22 cellular contexts compared by ENCODE assay signal in genomic region chr9:135300346-135301141, GRCh38.
DNase-seq lines count a peak whose midpoint lies in the region; ATAC-seq, FAIRE-seq and TF ChIP-seq lines count a peak whose summit lies in the region.
"Had no signal": no experiment of that assay in that cellular context is flagged by ENCODE, and none has a peak within 500 bp of the region (broad histone marks: within the 10 kb centered on the region; RNA-seq: fewer than 3 reads in every experiment).

No MANE protein-coding gene starts in this region.

- FAIRE-seq in GM12892 (lab: Jason Lieb, UNC) = no peak
- FAIRE-seq: TTC549 had no signal

- H3K4me3 Mint-ChIP-seq in glutamatergic neuron (ENCODE audit: unreplicated experiment) = no peak overlapping the region
- no peak overlapping the region for H3K4me3 Mint-ChIP-seq in activated T-helper 17 cell treated with anti-CD3 and anti-CD28 coated beads, Interleukin-2, amount 50 U/mL, for 72 hours
- no peak overlapping the region for H3K4me3 Mint-ChIP-seq in WTC11
- H3K4me3 Mint-ChIP-seq: CD4-positive, CD25-positive, alpha-beta regulatory T cell; stimulated activated naive CD8-positive, alpha-beta T cell treated with anti-CD3 and anti-CD28 coated beads, Interleukin-15, Interleukin-2, amounts not matched to agents 100 ng/mL and 50 ng/mL, for 24 hours had no signal

- no peak overlapping the region for H3K27ac ChIP-seq in mesendoderm (ENCODE audit: low read depth, low read length)
- H3K27ac ChIP-seq: gastroesophageal sphincter, thyroid gland had no signal

- H3K79me1 ChIP-seq in mesendoderm (ENCODE audit: low read length) = no peaks in the 10 kb centered on the region

- H3K36me3 ChIP-seq in mesendoderm (ENCODE audit: control insufficient read depth, insufficient read depth, low read length) = no peaks in the 10 kb centered on the region
- H3K36me3 ChIP-seq: gastroesophageal sphincter, thyroid gland had no signal

- H2BK120ac ChIP-seq in mesendoderm (ENCODE audit: low read depth, low read length) = no peak overlapping the region

- no peak overlapping the region for H3K4me2 ChIP-seq in mesendoderm (ENCODE audit: low read length)

- no peak overlapping the region for H2AK5ac ChIP-seq in mesendoderm (ENCODE audit: low read length)

- CTCF ChIA-PET in WTC11 (lab: Charles Lee) = interaction anchor here (1.2 to 1.4 kb wide), 2 partner anchors 47 to 214 kb away, joined by 4 read pairs; no protein-coding TSS in a partner anchor

- no CpG with 5 or more reads among the region's 21 CpGs for WGBS in mesendoderm (ENCODE audit: extremely low coverage, insufficient coverage, low lambda C conversion rate)

- no peak overlapping the region for H2BK5ac ChIP-seq in mesendoderm (ENCODE audit: low read length)

- no peak overlapping the region for H3K4ac ChIP-seq in mesendoderm (ENCODE audit: low read depth, low read length)

- POLR2A ChIA-PET in WTC11 (lab: Charles Lee) = no interaction called here

- DNase-seq in D341Med (ENCODE audit: low spot score) = peak; percentile 53
- DNase-seq in GM03348 (ENCODE audit: low spot score) = peak; percentile 6
- peak; percentile 83 for DNase-seq in NCI-H69 (lab: John Stamatoyannopoulos, UW)
- DNase-seq in mesendoderm = peak; percentile 21
- DNase-seq in glutamatergic neuron = no peak
- no peak for DNase-seq in GM12892 (ENCODE audit: insufficient read length)
- DNase-seq in WTC11 (ENCODE audit: low spot score) = no peak
- DNase-seq: activated CD4-positive, alpha-beta T cell treated with anti-CD3 and anti-CD28 coated beads for 4 hours; CD4-positive, CD25-positive, alpha-beta regulatory T cell; DMS53; effector CD8-positive, alpha-beta T cell; NCI-H748 treated with DMSO at 0.1 percent for 48 hours; retina; SHP77; stimulated activated CD4-positive, alpha-beta T cell treated with anti-CD3 and anti-CD28 coated beads, Interleukin-4, amount 100 ng/mL, for 24 hours had no signal

- H3K18ac ChIP-seq in mesendoderm (ENCODE audit: low read length) = no peak overlapping the region

- TF ChIP-seq CTCF in glutamatergic neuron (IDR thresholded peaks at IDR 0.05; ENCODE audit: partially characterized antibody, unreplicated experiment) = no peak
- no peak for TF ChIP-seq CTCF in WTC11 (IDR thresholded peaks at IDR 0.05)

- H4K8ac ChIP-seq in mesendoderm (ENCODE audit: low read depth, low read length) = no peak overlapping the region

- H3K4me1 Mint-ChIP-seq in glutamatergic neuron (ENCODE audit: low read depth, unreplicated experiment) (peaks cover 14% of the 10 kb centered on the region), WTC11 (peaks cover 28% of the 10 kb centered on the region)
- H3K4me1 Mint-ChIP-seq in activated T-helper 17 cell treated with anti-CD3 and anti-CD28 coated beads, Interleukin-2, amount 50 U/mL, for 72 hours = no peaks in the 10 kb centered on the region

- H2BK15ac ChIP-seq in mesendoderm (replicated peaks; ENCODE audit: low read depth) = no peak overlapping the region

- H3K9me3 Mint-ChIP-seq in glutamatergic neuron (ENCODE audit: unreplicated experiment) (peaks cover 4% of the 10 kb centered on the region), WTC11 (peaks cover 12% of the 10 kb centered on the region)
- no peaks in the 10 kb centered on the region for H3K9me3 Mint-ChIP-seq in activated T-helper 17 cell treated with anti-CD3 and anti-CD28 coated beads, Interleukin-2, amount 50 U/mL, for 72 hours
- H3K9me3 Mint-ChIP-seq: activated T-helper 2 cell treated with anti-CD3 and anti-CD28 coated beads, Interferon-gamma antibody, Interleukin-2, Interleukin-4, amounts not matched to agents 10 μg/mL and 5 μg/mL and 100 μg/mL, durations not matched to agents 14 hours and 24 hours and 36 hours had no signal

- H3K4me1 ChIP-seq in mesendoderm (ENCODE audit: control insufficient read depth, low read depth, low read length) = peaks cover 6% of the 10 kb centered on the region
- H3K4me1 ChIP-seq: gastroesophageal sphincter had no signal

- H3K23ac ChIP-seq in mesendoderm (ENCODE audit: low read length) = no peak overlapping the region

- peaks cover 12% of the 10 kb centered on the region for H3K36me3 Mint-ChIP-seq in glutamatergic neuron (ENCODE audit: unreplicated experiment)
- no peaks in the 10 kb centered on the region for H3K36me3 Mint-ChIP-seq in activated T-helper 17 cell treated with anti-CD3 and anti-CD28 coated beads, Interleukin-2, amount 50 U/mL, for 72 hours (ENCODE audit: low read depth)
- no peaks in the 10 kb centered on the region for H3K36me3 Mint-ChIP-seq in WTC11
- H3K36me3 Mint-ChIP-seq: CD4-positive, CD25-positive, alpha-beta regulatory T cell had no signal

- peaks cover 8% of the 10 kb centered on the region for H3K27me3 Mint-ChIP-seq in glutamatergic neuron (ENCODE audit: unreplicated experiment)
- H3K27me3 Mint-ChIP-seq in activated T-helper 17 cell treated with anti-CD3 and anti-CD28 coated beads, Interleukin-2, amount 50 U/mL, for 72 hours = peaks cover 25% of the 10 kb centered on the region
- H3K27me3 Mint-ChIP-seq in WTC11 (ENCODE audit: low read depth) = no peaks in the 10 kb centered on the region

- no peaks in the 10 kb centered on the region for H3K79me2 ChIP-seq in mesendoderm (ENCODE audit: control insufficient read depth, insufficient read depth, low read length)

- no peak overlapping the region for H3K9ac ChIP-seq in mesendoderm (ENCODE audit: low read length)

- H3K27ac Mint-ChIP-seq in glutamatergic neuron (ENCODE audit: unreplicated experiment) (no peak overlapping the region), WTC11 (no peak overlapping the region)
- no peak overlapping the region for H3K27ac Mint-ChIP-seq in activated T-helper 17 cell treated with anti-CD3 and anti-CD28 coated beads, Interleukin-2, amount 50 U/mL, for 72 hours
- H3K27ac Mint-ChIP-seq: activated T-helper 2 cell treated with anti-CD3 and anti-CD28 coated beads, Interferon-gamma antibody, Interleukin-2, Interleukin-4, amounts not matched to agents 10 μg/mL and 5 μg/mL and 100 μg/mL, durations not matched to agents 14 hours and 24 hours and 36 hours; stimulated activated naive CD8-positive, alpha-beta T cell treated with anti-CD3 and anti-CD28 coated beads, Interleukin-15, Interleukin-2, amounts not matched to agents 100 ng/mL and 50 ng/mL, for 24 hours had no signal

- H3K56ac ChIP-seq in mesendoderm (ENCODE audit: low read length) = no peak overlapping the region

- H3K4me3 ChIP-seq in mesendoderm (ENCODE audit: low read length) = no peak overlapping the region
- H3K4me3 ChIP-seq: gastroesophageal sphincter, thyroid gland had no signal

- ATAC-seq in activated T-helper 17 cell treated with anti-CD3 and anti-CD28 coated beads, Interleukin-2, amount 50 U/mL, for 72 hours (replicated peaks) = no peak
- ATAC-seq in WTC11 = no peak
- ATAC-seq: esophagus mucosa, gastroesophageal sphincter had no signal

- H4K5ac ChIP-seq in mesendoderm (ENCODE audit: low read length) = no peak overlapping the region

- no peaks in the 10 kb centered on the region for H3K27me3 ChIP-seq in mesendoderm (ENCODE audit: insufficient read depth, low read length, poor library complexity)

- TF ChIP-seq POLR2A in GM12892 (IDR thresholded peaks at IDR 0.05; ENCODE audit: low read depth, low read length) = no peak

TF ChIP-seq in WTC11, 78 proteins besides CTCF, POLR2A, EP300 and RAD21:
- TF ChIP-seq MLX (CRISPR knock-in tag; IDR thresholded peaks at IDR 0.05) = no peak
- TF ChIP-seq CBFB (CRISPR knock-in tag; IDR thresholded peaks at IDR 0.05; ENCODE audit: low read depth) = no peak
- TF ChIP-seq FOXJ3 (CRISPR knock-in tag; IDR thresholded peaks at IDR 0.05; ENCODE audit: borderline replicate concordance) = no peak
- TF ChIP-seq JAZF1 (CRISPR knock-in tag; IDR thresholded peaks at IDR 0.05) = no peak
- TF ChIP-seq NFATC4 (CRISPR knock-in tag; IDR thresholded peaks at IDR 0.05) = no peak
- TF ChIP-seq ZNF416 (CRISPR knock-in tag; IDR thresholded peaks at IDR 0.05) = no peak
- no peak for TF ChIP-seq AFF4 (CRISPR knock-in tag; IDR thresholded peaks at IDR 0.05; ENCODE audit: borderline replicate concordance)
- TF ChIP-seq ZNF219 (CRISPR knock-in tag; IDR thresholded peaks at IDR 0.05; ENCODE audit: borderline replicate concordance) = no peak

Comparison
In these comparisons a context has a peak if more than half of its experiments do, and no peak if none do; other contexts are left out.
1. DNase-seq: peak in D341Med (single experiment), GM03348 (single experiment), NCI-H69 (single experiment) and mesendoderm (single experiment); none in glutamatergic neuron (single experiment), GM12892 (single experiment) and WTC11 (single experiment).